Comparison of ENCODE assay signal across 21 cellular contexts in the genomic region with DNA sequence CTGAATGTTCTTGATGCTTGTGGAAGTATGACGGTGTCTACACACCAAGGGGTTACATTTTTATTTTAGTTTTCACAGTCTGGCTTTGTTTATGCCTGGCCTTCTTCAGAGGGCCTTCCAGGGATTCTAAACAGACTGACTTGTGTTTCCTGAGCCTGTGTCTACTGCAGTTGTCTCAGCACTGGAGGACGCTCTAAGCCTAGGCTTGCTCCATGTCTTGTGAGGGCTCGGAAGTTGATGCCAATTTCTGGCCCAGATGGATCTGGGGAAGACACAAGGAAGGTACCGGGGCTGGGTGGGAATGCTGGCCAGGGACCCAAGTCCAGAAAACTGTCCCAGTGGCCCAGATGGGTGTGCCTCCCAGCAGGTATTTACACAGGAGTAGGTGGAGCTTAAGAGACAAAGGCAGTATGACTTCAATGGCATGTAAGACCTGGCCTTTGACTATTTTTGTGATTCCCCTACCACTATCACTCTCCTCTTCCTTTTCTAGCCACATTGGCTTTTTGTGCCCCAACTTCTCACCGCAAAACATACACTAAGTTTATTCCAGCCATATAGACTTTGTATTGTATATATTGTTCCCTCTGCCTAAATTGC. TPM values are rescaled to one million over a fixed set of nuclear protein-coding genes. Genes with fewer than 3 reads are reported as not detected.
DNase-seq lines count a peak whose midpoint lies in the region; ATAC-seq, FAIRE-seq and TF ChIP-seq lines count a peak whose summit lies in the region.
"Had no signal": no experiment of that assay in that cellular context is flagged by ENCODE, and none has a peak within 500 bp of the region (broad histone marks: within the 10 kb centered on the region; RNA-seq: fewer than 3 reads in every experiment).

No MANE protein-coding gene starts in this region.

- dilution Hi-C loops in mammary epithelial cell (cut with HindIII; ENCODE audit: low sequenced_read_pairs) = no loop called here

- H3K9me3 ChIP-seq in mammary epithelial cell (replicated peaks; ENCODE audit: insufficient read depth, low read length) (no peaks in the 10 kb centered on the region), small intestine (ENCODE audit: control insufficient read depth, low read depth) (no peaks in the 10 kb centered on the region)
- H3K9me3 ChIP-seq: Peyer's patch, SJSA1 had no signal

- in situ Hi-C loops in mammary epithelial cell (cut with MboI; ENCODE audit: low sequenced_read_pairs in 2 of 2) = no loop called here

- H3K27ac Mint-ChIP-seq in MCF 10A (ENCODE audit: low read depth, unreplicated experiment) (no peak overlapping the region), WTC11 (no peak overlapping the region)
- H3K27ac Mint-ChIP-seq in activated CD4-positive, alpha-beta T cell treated with anti-CD3 and anti-CD28 coated beads, Interleukin-2, amount 10 ng/mL, durations not matched to agents 7 days and 5 days = no peak overlapping the region
- H3K27ac Mint-ChIP-seq: B cell; CD4-positive, CD25-positive, alpha-beta regulatory T cell had no signal

- no peak overlapping the region for H3K4me3 Mint-ChIP-seq in MCF 10A (ENCODE audit: unreplicated experiment)
- no peak overlapping the region for H3K4me3 Mint-ChIP-seq in WTC11
- H3K4me3 Mint-ChIP-seq in activated CD4-positive, alpha-beta T cell treated with anti-CD3 and anti-CD28 coated beads, Interleukin-2, amount 10 ng/mL, durations not matched to agents 7 days and 5 days = no peak overlapping the region
- H3K4me3 Mint-ChIP-seq: B cell; CD4-positive, CD25-positive, alpha-beta regulatory T cell had no signal

- no peak overlapping the region for H3K4me2 ChIP-seq in mammary epithelial cell (ENCODE audit: insufficient read depth, low read depth, low read length)

- H3K79me2 ChIP-seq in mammary epithelial cell (ENCODE audit: insufficient read depth, low read length) = no peaks in the 10 kb centered on the region

- intact Hi-C loops in mammary epithelial cell (cut with micrococcal nuclease) (no loop called here), MCF 10A (cut with micrococcal nuclease) (no loop called here)

- peak overlapping the region; percentile 4 for H2AFZ ChIP-seq in mammary epithelial cell (ENCODE audit: low read depth, low read length)
- H2AFZ ChIP-seq: GM23248 had no signal

- H3K36me3 Mint-ChIP-seq in MCF 10A (ENCODE audit: insufficient read depth, unreplicated experiment) = no peaks in the 10 kb centered on the region
- peaks cover 7% of the 10 kb centered on the region for H3K36me3 Mint-ChIP-seq in WTC11
- no peaks in the 10 kb centered on the region for H3K36me3 Mint-ChIP-seq in activated CD4-positive, alpha-beta T cell treated with anti-CD3 and anti-CD28 coated beads, Interleukin-2, amount 10 ng/mL, durations not matched to agents 7 days and 5 days (ENCODE audit: low read depth)

- CTCF ChIA-PET in mammary epithelial cell (lab: Charles Lee; ENCODE audit: low non-redundant PET) (no interaction called here), MCF 10A (lab: Yijun Ruan, JAX) (interaction anchor here (0.6 kb wide), 1 partner anchor 30 kb away, joined by 5 read pairs; no protein-coding TSS in a partner anchor), WTC11 (lab: Charles Lee) (interaction anchor here (0.6 kb wide), 1 partner anchor 175 kb away, joined by 3 read pairs; no protein-coding TSS in a partner anchor)
- CTCF ChIA-PET in activated CD4-positive, alpha-beta T cell treated with anti-CD3 and anti-CD28 coated beads, Interleukin-2, amount 10 ng/mL, durations not matched to agents 7 days and 5 days (lab: Charles Lee) = no interaction called here

- no peaks in the 10 kb centered on the region for H3K4me1 Mint-ChIP-seq in MCF 10A (ENCODE audit: insufficient read depth, unreplicated experiment)
- H3K4me1 Mint-ChIP-seq in WTC11 = peaks cover 8% of the 10 kb centered on the region
- no peaks in the 10 kb centered on the region for H3K4me1 Mint-ChIP-seq in activated CD4-positive, alpha-beta T cell treated with anti-CD3 and anti-CD28 coated beads, Interleukin-2, amount 10 ng/mL, durations not matched to agents 7 days and 5 days
- H3K4me1 Mint-ChIP-seq: B cell; CD4-positive, CD25-positive, alpha-beta regulatory T cell had no signal

- peak; percentile 74 for ATAC-seq in WTC11

- DNase-seq in mammary epithelial cell = no peak
- DNase-seq in MCF 10A (ENCODE audit: unreplicated experiment) = no peak
- DNase-seq in WTC11 (ENCODE audit: low spot score) = peak; percentile 17
- DNase-seq in iPS-NIHi11 (ENCODE audit: low spot score) = peak; percentile 15
- DNase-seq in small intestine = peak; percentile 2
- DNase-seq in activated CD4-positive, alpha-beta T cell treated with anti-CD3 and anti-CD28 coated beads, Interleukin-2, amount 10 ng/mL, durations not matched to agents 7 days and 5 days = no peak
- no peak for DNase-seq in inferior parietal cortex (ENCODE audit: extremely low spot score)
- no peak for DNase-seq in NCI-H2081 treated with DMSO at 0.1 percent for 48 hours (lab: John Stamatoyannopoulos, UW)
- DNase-seq: CD4-positive, CD25-positive, alpha-beta regulatory T cell; DMS153; GF-D8; GM23248; KBM-7; MV-4-11; NCI-H1694 treated with DMSO at 0.1 percent for 48 hours; NCI-H2227 treated with DMSO at 0.1 percent for 48 hours; NCI-H524 treated with DMSO at 0.1 percent for 48 hours; Peyer's patch had no signal

- H3K27ac ChIP-seq in mammary epithelial cell (ENCODE audit: insufficient read depth, low read depth, low read length) = no peak overlapping the region
- H3K27ac ChIP-seq in small intestine (ENCODE audit: low read depth in 1 of 2, low read length in 1 of 2) = no peak overlapping the region
- H3K27ac ChIP-seq: GM23248, Peyer's patch, SJSA1 had no signal

- H3K36me3 ChIP-seq in mammary epithelial cell (ENCODE audit: insufficient read depth, low read length) = no peaks in the 10 kb centered on the region
- H3K36me3 ChIP-seq in small intestine (ENCODE audit: control insufficient read depth in 2 of 2, insufficient read depth in 2 of 2, low read length in 2 of 2) = no peaks in the 10 kb centered on the region
- H3K36me3 ChIP-seq: Peyer's patch, SJSA1 had no signal

- BruUV-seq in mammary epithelial cell (replicated peaks; lab: Mats Ljungman, UMichigan) = no TSS peak
- no TSS peak for BruUV-seq in MCF 10A (replicated peaks; lab: Mats Ljungman, UMichigan)

- FAIRE-seq in small intestine (lab: Jason Lieb, UNC) = no peak
- FAIRE-seq: GM19239 had no signal

- H3K9ac ChIP-seq in mammary epithelial cell (ENCODE audit: insufficient read depth, low read length) = no peak overlapping the region
- H3K9ac ChIP-seq: GM23248 had no signal

- H3K27me3 Mint-ChIP-seq in MCF 10A (ENCODE audit: insufficient read depth, unreplicated experiment) = no peaks in the 10 kb centered on the region
- H3K27me3 Mint-ChIP-seq in WTC11 (ENCODE audit: low read depth) = no peaks in the 10 kb centered on the region
- H3K27me3 Mint-ChIP-seq in activated CD4-positive, alpha-beta T cell treated with anti-CD3 and anti-CD28 coated beads, Interleukin-2, amount 10 ng/mL, durations not matched to agents 7 days and 5 days = peaks cover 28% of the 10 kb centered on the region
- H3K27me3 Mint-ChIP-seq: B cell had no signal

- TF ChIP-seq CTCF in mammary epithelial cell (conservative IDR thresholded peaks at IDR 0.05 in 1 of 2, IDR thresholded peaks at IDR 0.05 in 1 of 2; ENCODE audit: extremely low read depth in 1 of 2, insufficient read depth in 1 of 2, low read depth in 1 of 2, low read length in 2 of 2) (no peak), MCF 10A (IDR thresholded peaks at IDR 0.05; ENCODE audit: unreplicated experiment) (no peak), WTC11 (IDR thresholded peaks at IDR 0.05) (no peak)

- H3K9me3 Mint-ChIP-seq in MCF 10A (ENCODE audit: unreplicated experiment) = peaks cover 5% of the 10 kb centered on the region
- H3K9me3 Mint-ChIP-seq in WTC11 = peaks cover 17% of the 10 kb centered on the region
- peaks cover 5% of the 10 kb centered on the region for H3K9me3 Mint-ChIP-seq in activated CD4-positive, alpha-beta T cell treated with anti-CD3 and anti-CD28 coated beads, Interleukin-2, amount 10 ng/mL, durations not matched to agents 7 days and 5 days

- H3K4me3 ChIP-seq in mammary epithelial cell (replicated peaks in 1 of 3; ENCODE audit: insufficient read depth in 1 of 3, low read depth in 2 of 3, low read length in 3 of 3) (no peak overlapping the region), small intestine (ENCODE audit: low read depth in 1 of 2, low read length in 2 of 2) (no peak overlapping the region)
- H3K4me3 ChIP-seq: GM23248, Peyer's patch, SJSA1 had no signal

- no peaks in the 10 kb centered on the region for H3K27me3 ChIP-seq in mammary epithelial cell (ENCODE audit: insufficient read depth, low read length)
- no peaks in the 10 kb centered on the region for H3K27me3 ChIP-seq in small intestine (ENCODE audit: control insufficient read depth in 2 of 2, insufficient read depth in 2 of 2, low read length in 2 of 2)
- H3K27me3 ChIP-seq: Peyer's patch, SJSA1 had no signal

- POLR2A ChIA-PET in MCF 10A (lab: Yijun Ruan, JAX) = interaction anchor here (1.2 kb wide), 1 partner anchor 10 kb away, joined by 3 read pairs; no protein-coding TSS in a partner anchor
- POLR2A ChIA-PET in WTC11 (lab: Charles Lee) = no interaction called here
- POLR2A ChIA-PET in activated CD4-positive, alpha-beta T cell treated with anti-CD3 and anti-CD28 coated beads, Interleukin-2, amount 10 ng/mL, durations not matched to agents 7 days and 5 days (lab: Charles Lee) = no interaction called here

- no peaks in the 10 kb centered on the region for H3K4me1 ChIP-seq in mammary epithelial cell (ENCODE audit: insufficient read depth, low read length)
- H3K4me1 ChIP-seq in small intestine (ENCODE audit: control insufficient read depth in 2 of 2, insufficient read depth in 1 of 2, low read depth in 1 of 2, low read length in 1 of 2) = no peaks in the 10 kb centered on the region
- H3K4me1 ChIP-seq: Peyer's patch had no signal

- H4K20me1 ChIP-seq in mammary epithelial cell (ENCODE audit: insufficient read depth, low read length) = no peaks in the 10 kb centered on the region

- whole genome bisulfite sequencing in mammary epithelial cell (ENCODE audit: low coverage, missing lambda C conversion rate) = 96% methylated on average over 5 of the region's 5 CpGs
- 83 to 91% (median 90%) methylated on average over 5 of the region's 5 CpGs for WGBS in small intestine, 3 donors

RNA-seq across cellular contexts. Expression of a gene that starts 56.9 kb away (rescaled TPM):
- total RNA-seq in mammary epithelial cell (under 1 TPM; 0.17 to 0.64 TPM), MCF 10A (2022) (0.10 TPM in 1 of 2 replicates, not detected in the other), WTC11 (2021) (2.7 to 4.1 TPM (median 4.0 TPM) in 3 replicates)
- polyA plus RNA-seq in mammary epithelial cell (0.27 TPM), small intestine (under 1 TPM in 1 of 3 donors, not detected in 2; 0.72 TPM)
- polyA minus RNA-seq in mammary epithelial cell = 0.36 TPM
- total RNA-seq in activated CD4-positive, alpha-beta T cell treated with anti-CD3 and anti-CD28 coated beads, Interleukin-2, amount 10 ng/mL, durations not matched to agents 7 days and 5 days = 1 to 10 TPM in 1 of 2 experiments, under 1 TPM in 1; 0.60 to 1.2 TPM

RNA-seq across cellular contexts. Expression of a gene that starts 57.2 kb away (rescaled TPM):
- total RNA-seq in mammary epithelial cell (1 to 10 TPM; 4.0 to 4.2 TPM), MCF 10A (2022) (2.2 and 3.8 TPM in 2 replicates), WTC11 (2021) (10.9 to 11.4 TPM (median 11.3 TPM) in 3 replicates)
- polyA plus RNA-seq in mammary epithelial cell (2.0 TPM), small intestine (1 to 10 TPM in 1 of 3 donors, under 1 TPM in 2; 0.81 to 3.2 (median 0.89) TPM)
- polyA minus RNA-seq in mammary epithelial cell = 1.8 TPM
- total RNA-seq in activated CD4-positive, alpha-beta T cell treated with anti-CD3 and anti-CD28 coated beads, Interleukin-2, amount 10 ng/mL, durations not matched to agents 7 days and 5 days = 10 to 100 TPM; 10.5 to 12.0 TPM

Comparison
In these comparisons a context has a peak if more than half of its experiments do, and no peak if none do; other contexts are left out.
1. CTCF ChIA-PET loops: an anchor here in MCF 10A (0.6 kb wide) and WTC11 (0.6 kb wide); none called in mammary epithelial cell and activated CD4-positive, alpha-beta T cell treated with anti-CD3 and anti-CD28 coated beads, Interleukin-2, amount 10 ng/mL, durations not matched to agents 7 days and 5 days.
2. DNase-seq: peak in WTC11 (single experiment), iPS-NIHi11 (single experiment) and small intestine (single experiment); none in mammary epithelial cell (single experiment), MCF 10A (single experiment), activated CD4-positive, alpha-beta T cell treated with anti-CD3 and anti-CD28 coated beads, Interleukin-2, amount 10 ng/mL, durations not matched to agents 7 days and 5 days (single experiment), inferior parietal cortex (single experiment) and NCI-H2081 treated with DMSO at 0.1 percent for 48 hours (single experiment).